8 cellular contexts compared by ENCODE assay signal in the genomic region with DNA sequence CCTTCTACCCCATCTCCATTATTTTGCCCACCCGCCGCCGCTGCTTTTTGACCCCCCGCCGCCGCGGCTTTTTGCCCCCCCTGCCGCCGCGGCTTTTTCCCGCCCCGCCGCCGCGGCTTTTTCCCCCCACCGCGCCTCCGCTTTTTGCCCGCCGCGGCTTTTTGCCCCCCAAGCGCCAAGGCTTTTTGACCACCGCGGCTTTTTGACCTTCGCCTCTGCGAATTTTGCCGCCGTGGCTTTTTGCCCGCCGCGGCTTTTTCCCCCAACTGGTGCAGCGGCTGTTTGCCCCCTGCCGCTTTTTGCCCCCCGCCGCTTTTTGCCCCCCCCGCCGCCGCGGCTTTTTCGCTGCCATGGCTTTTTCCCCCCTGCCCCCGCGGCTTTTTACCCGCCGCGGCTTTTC.
DNase-seq lines count a peak whose midpoint lies in the region; ATAC-seq and TF ChIP-seq lines count a peak whose summit lies in the region.
"Not testable (repeated sequence)": the region's sequence is repeated elsewhere in the genome, so short reads cannot be mapped to it uniquely, and the experiment has no call there.

No MANE protein-coding gene starts in this region.

- peak in 1 of 5 donors; percentile 1 for DNase-seq in CD4-positive, alpha-beta memory T cell
- not testable (repeated sequence) for DNase-seq in HL-60 (ENCODE audit: low read depth in 1 of 2, low spot score in 1 of 2); effector memory CD4-positive, alpha-beta T cell
- DNase-seq in RWPE2 (ENCODE audit: low spot score) = peak; percentile 15
- DNase-seq in left ventricle myocardium superior = peak; percentile 17
- peak; percentile 7 to 31 for DNase-seq in psoas muscle
- peak in 1 of 2 donors; percentile 79 for DNase-seq in upper lobe of left lung

- not testable (repeated sequence) for H3K36me3 Mint-ChIP-seq in CD4-positive, alpha-beta memory T cell; activated naive CD8-positive, alpha-beta T cell

- CTCF ChIA-PET in CD4-positive, alpha-beta memory T cell (lab: Charles Lee; ENCODE audit: partially characterized antibody) = not testable (repeated sequence)

- not testable (repeated sequence) for H3K9me3 Mint-ChIP-seq in CD4-positive, alpha-beta memory T cell; activated naive CD8-positive, alpha-beta T cell (ENCODE audit: low read depth)

- H3K27me3 ChIP-seq in CD4-positive, alpha-beta memory T cell (ENCODE audit: insufficient read depth, low read length); HL-60 (ENCODE audit: insufficient read depth, poor library complexity, severe bottlenecking); RWPE2 (ENCODE audit: insufficient read depth, poor library complexity, severe bottlenecking); effector memory CD4-positive, alpha-beta T cell (replicated peaks; ENCODE audit: control insufficient read depth, insufficient read depth, low read length, poor library complexity, severe bottlenecking); psoas muscle (ENCODE audit: insufficient read depth in 3 of 3, low read length in 2 of 3); upper lobe of left lung: not testable (repeated sequence)

- TF ChIP-seq EP300 in upper lobe of left lung (IDR thresholded peaks at IDR 0.05) = not testable (repeated sequence)

- not testable (repeated sequence) for H3K9me3 ChIP-seq in CD4-positive, alpha-beta memory T cell (ENCODE audit: control insufficient read depth in 1 of 2, low read length in 2 of 2); RWPE2 (ENCODE audit: severe bottlenecking); effector memory CD4-positive, alpha-beta T cell (ENCODE audit: control insufficient read depth, low read length); psoas muscle; upper lobe of left lung

- H3K4me1 ChIP-seq in CD4-positive, alpha-beta memory T cell (ENCODE audit: insufficient read depth, low read length); RWPE2 (ENCODE audit: insufficient read depth, poor library complexity, severe bottlenecking); effector memory CD4-positive, alpha-beta T cell (ENCODE audit: control insufficient read depth, insufficient read depth, low read length, poor library complexity, severe bottlenecking); psoas muscle: not testable (repeated sequence)
- H3K4me1 ChIP-seq in upper lobe of left lung = peaks cover 3 to 14% (median 5%) of the 10 kb centered on the region in 4 donors

- H3K27me3 Mint-ChIP-seq in CD4-positive, alpha-beta memory T cell; activated naive CD8-positive, alpha-beta T cell: not testable (repeated sequence)

- H3K4me3 ChIP-seq in CD4-positive, alpha-beta memory T cell (ENCODE audit: low read length in 2 of 2); RWPE2 (ENCODE audit: severe bottlenecking): not testable (repeated sequence)
- H3K4me3 ChIP-seq in HL-60 (replicated peaks; ENCODE audit: insufficient read depth, low read length) = peak overlapping the region; percentile 37
- peak overlapping the region; percentile 52 for H3K4me3 ChIP-seq in effector memory CD4-positive, alpha-beta T cell (ENCODE audit: insufficient read depth, low read depth, low read length, poor library complexity, severe bottlenecking)
- peak overlapping the region; percentile 62 for H3K4me3 ChIP-seq in psoas muscle
- peak overlapping the region in 3 of 4 donors; percentile 26 to 59 (median 49) for H3K4me3 ChIP-seq in upper lobe of left lung

- not testable (repeated sequence) for H3K36me3 ChIP-seq in CD4-positive, alpha-beta memory T cell (ENCODE audit: insufficient read depth, low read length); RWPE2 (ENCODE audit: low read depth); effector memory CD4-positive, alpha-beta T cell (ENCODE audit: control insufficient read depth, insufficient read depth, low read length); psoas muscle (ENCODE audit: insufficient read depth in 1 of 2, low read depth in 1 of 2); upper lobe of left lung

- not testable (repeated sequence) for H3K27ac ChIP-seq in CD4-positive, alpha-beta memory T cell (ENCODE audit: low read depth, low read length); HL-60 (replicated peaks); RWPE2 (ENCODE audit: poor library complexity, severe bottlenecking); effector memory CD4-positive, alpha-beta T cell (ENCODE audit: insufficient read depth, low read length, poor library complexity, severe bottlenecking); psoas muscle; upper lobe of left lung

- TF ChIP-seq POLR2A in upper lobe of left lung (IDR thresholded peaks at IDR 0.05) = not testable (repeated sequence)

- H3K4me1 Mint-ChIP-seq in CD4-positive, alpha-beta memory T cell; activated naive CD8-positive, alpha-beta T cell (ENCODE audit: low read depth): not testable (repeated sequence)

- not testable (repeated sequence) for TF ChIP-seq CTCF in HL-60 (IDR thresholded peaks at IDR 0.05; ENCODE audit: insufficient read depth, low read length); RWPE2 (IDR thresholded peaks at IDR 0.05; ENCODE audit: poor library complexity, severe bottlenecking); psoas muscle (IDR thresholded peaks at IDR 0.05); upper lobe of left lung (IDR thresholded peaks at IDR 0.05)

- intact Hi-C loops in CD4-positive, alpha-beta memory T cell (cut with micrococcal nuclease); left ventricle myocardium superior (cut with micrococcal nuclease); psoas muscle (cut with DNase I): not testable (repeated sequence)

- POLR2A ChIA-PET in CD4-positive, alpha-beta memory T cell (lab: Charles Lee; ENCODE audit: partially characterized antibody) = not testable (repeated sequence)

- WGBS in psoas muscle, 3 donors = 9 to 14% (median 9%) methylated on average over 34 to 45 of the region's 45 CpGs
- WGBS in upper lobe of left lung, 2 donors = 9 to 17% methylated on average over 17 to 42 of the region's 45 CpGs

- peak overlapping the region in 6 of 8 donors; percentile 53 to 76 (median 62) for H3K4me3 Mint-ChIP-seq in CD4-positive, alpha-beta memory T cell
- peak overlapping the region; percentile 65 for H3K4me3 Mint-ChIP-seq in activated naive CD8-positive, alpha-beta T cell

- ATAC-seq in RWPE2 (ENCODE audit: low read depth); left ventricle myocardium superior; psoas muscle; upper lobe of left lung (ENCODE audit: low FRiP score in 2 of 2): not testable (repeated sequence)

- not testable (repeated sequence) for H3K27ac Mint-ChIP-seq in CD4-positive, alpha-beta memory T cell; activated naive CD8-positive, alpha-beta T cell
